Comparison of ENCODE assay signal across 22 cellular contexts in genomic region chr7:2102375-2102723, GRCh38.
DNase-seq lines count a peak whose midpoint lies in the region; ATAC-seq and TF ChIP-seq lines count a peak whose summit lies in the region.
"Had no signal": no experiment of that assay in that cellular context is flagged by ENCODE, and none has a peak within 500 bp of the region (broad histone marks: within the 10 kb centered on the region; RNA-seq: fewer than 3 reads in every experiment).

No MANE protein-coding gene starts in this region.

- peaks cover 29% of the 10 kb centered on the region for H3K4me1 ChIP-seq in CD4-positive, alpha-beta memory T cell (ENCODE audit: insufficient read depth, low read length)
- H3K4me1 ChIP-seq in trophoblast cell (ENCODE audit: control insufficient read depth in 1 of 2, insufficient read depth in 2 of 2, low read length in 2 of 2) = peaks cover 14 to 22% of the 10 kb centered on the region in 2 experiments
- H3K4me1 ChIP-seq: body of pancreas, Caco-2, colonic mucosa had no signal

- no peak overlapping the region for H3K4me3 Mint-ChIP-seq in CD4-positive, alpha-beta memory T cell
- no peak overlapping the region for H3K4me3 Mint-ChIP-seq in activated CD8-positive, alpha-beta T cell treated with anti-CD3 and anti-CD28 coated beads for 36 hours
- peak overlapping the region; percentile 26 for H3K4me3 Mint-ChIP-seq in glutamatergic neuron (ENCODE audit: unreplicated experiment)

- intact Hi-C loops in CD4-positive, alpha-beta memory T cell (cut with micrococcal nuclease) = loop anchor here (5.0 kb wide), 1 partner anchor 245 kb away; no protein-coding TSS in a partner anchor
- intact Hi-C loops in activated CD8-positive, alpha-beta T cell treated with anti-CD3 and anti-CD28 coated beads for 36 hours (cut with micrococcal nuclease) = no loop called here

- no peaks in the 10 kb centered on the region for H3K36me3 Mint-ChIP-seq in CD4-positive, alpha-beta memory T cell
- H3K36me3 Mint-ChIP-seq in activated CD8-positive, alpha-beta T cell treated with anti-CD3 and anti-CD28 coated beads for 36 hours (ENCODE audit: low read depth) = peaks cover 2% of the 10 kb centered on the region
- H3K36me3 Mint-ChIP-seq in glutamatergic neuron (ENCODE audit: unreplicated experiment) = peaks cover 6% of the 10 kb centered on the region

- H3K23ac ChIP-seq in trophoblast cell (ENCODE audit: low read length) = peak overlapping the region; percentile 50

- H3K4ac ChIP-seq in trophoblast cell (ENCODE audit: low read depth, low read length) = no peak overlapping the region

- peak overlapping the region in 4 of 7 donors; percentile 12 to 81 (median 52) for H3K27ac Mint-ChIP-seq in CD4-positive, alpha-beta memory T cell
- peak overlapping the region; percentile 43 for H3K27ac Mint-ChIP-seq in activated CD8-positive, alpha-beta T cell treated with anti-CD3 and anti-CD28 coated beads for 36 hours
- no peak overlapping the region for H3K27ac Mint-ChIP-seq in glutamatergic neuron (ENCODE audit: unreplicated experiment)

- H3K9me3 Mint-ChIP-seq in CD4-positive, alpha-beta memory T cell = peaks cover 0 to 2% (median 0%) of the 10 kb centered on the region in 8 donors
- no peaks in the 10 kb centered on the region for H3K9me3 Mint-ChIP-seq in activated CD8-positive, alpha-beta T cell treated with anti-CD3 and anti-CD28 coated beads for 36 hours
- peaks cover 19% of the 10 kb centered on the region for H3K9me3 Mint-ChIP-seq in glutamatergic neuron (ENCODE audit: unreplicated experiment)
- H3K9me3 Mint-ChIP-seq: H9 had no signal

- peaks cover 19 to 41% (median 25%) of the 10 kb centered on the region in 4 donors for H3K4me1 Mint-ChIP-seq in CD4-positive, alpha-beta memory T cell
- H3K4me1 Mint-ChIP-seq in activated CD8-positive, alpha-beta T cell treated with anti-CD3 and anti-CD28 coated beads for 36 hours (ENCODE audit: low read depth) = peaks cover 56% of the 10 kb centered on the region
- H3K4me1 Mint-ChIP-seq in glutamatergic neuron (ENCODE audit: low read depth, unreplicated experiment) = peaks cover 47% of the 10 kb centered on the region

- H3K18ac ChIP-seq in trophoblast cell (ENCODE audit: low read length) = no peak overlapping the region

- H3K27ac ChIP-seq in CD4-positive, alpha-beta memory T cell (ENCODE audit: low read depth, low read length) = no peak overlapping the region
- no peak overlapping the region for H3K27ac ChIP-seq in trophoblast cell (ENCODE audit: low read depth, low read length)
- H3K27ac ChIP-seq: body of pancreas, colonic mucosa, left lung, thyroid gland had no signal

- POLR2A ChIA-PET in CD4-positive, alpha-beta memory T cell (lab: Charles Lee; ENCODE audit: partially characterized antibody) = no interaction called here
- POLR2A ChIA-PET in activated CD8-positive, alpha-beta T cell treated with anti-CD3 and anti-CD28 coated beads for 36 hours (lab: Charles Lee) = no interaction called here

- H3K9ac ChIP-seq in trophoblast cell (ENCODE audit: low read length) = no peak overlapping the region

- no peak overlapping the region for H4K8ac ChIP-seq in trophoblast cell (ENCODE audit: low read depth, low read length)

- H4K91ac ChIP-seq in trophoblast cell (ENCODE audit: low read depth, low read length) = no peak overlapping the region

- H3K27me3 ChIP-seq in CD4-positive, alpha-beta memory T cell (ENCODE audit: insufficient read depth, low read length) = no peaks in the 10 kb centered on the region
- no peaks in the 10 kb centered on the region for H3K27me3 ChIP-seq in trophoblast cell (ENCODE audit: insufficient read depth, low read length)
- H3K27me3 ChIP-seq: body of pancreas, colonic mucosa, left lung, ovary, thyroid gland had no signal

- no peaks in the 10 kb centered on the region for H3K27me3 Mint-ChIP-seq in CD4-positive, alpha-beta memory T cell
- H3K27me3 Mint-ChIP-seq in activated CD8-positive, alpha-beta T cell treated with anti-CD3 and anti-CD28 coated beads for 36 hours = no peaks in the 10 kb centered on the region
- peaks cover 25% of the 10 kb centered on the region for H3K27me3 Mint-ChIP-seq in glutamatergic neuron (ENCODE audit: unreplicated experiment)

- no peak overlapping the region for H2BK120ac ChIP-seq in trophoblast cell (ENCODE audit: insufficient read depth, low read length, poor library complexity)

- CTCF ChIA-PET in CD4-positive, alpha-beta memory T cell (lab: Charles Lee; ENCODE audit: partially characterized antibody) = no interaction called here
- CTCF ChIA-PET in activated CD8-positive, alpha-beta T cell treated with anti-CD3 and anti-CD28 coated beads for 36 hours (lab: Charles Lee) = no interaction called here

- H4K12ac ChIP-seq in trophoblast cell (ENCODE audit: low read depth, low read length) = no peak overlapping the region

- WGBS in trophoblast cell (ENCODE audit: extremely low coverage, insufficient coverage, insufficient read length) = no CpG with 5 or more reads among the region's 7 CpGs

- peaks cover 1% of the 10 kb centered on the region for H3K79me2 ChIP-seq in trophoblast cell (ENCODE audit: control insufficient read depth, insufficient read depth, low read length, poor library complexity)

- no peak overlapping the region for H3K14ac ChIP-seq in trophoblast cell (ENCODE audit: low read length)

- H3K79me1 ChIP-seq in trophoblast cell (ENCODE audit: low read length) = peaks cover 2% of the 10 kb centered on the region

- no peaks in the 10 kb centered on the region for H3K9me3 ChIP-seq in CD4-positive, alpha-beta memory T cell (ENCODE audit: control insufficient read depth in 1 of 2, low read length in 2 of 2)
- H3K9me3 ChIP-seq in trophoblast cell (ENCODE audit: insufficient read depth, low read depth, low read length) = peaks cover 6% of the 10 kb centered on the region
- H3K9me3 ChIP-seq: body of pancreas, Caco-2, colonic mucosa, left lung, ovary, thyroid gland had no signal

- DNase-seq in CD4-positive, alpha-beta memory T cell = no peak
- DNase-seq in activated CD8-positive, alpha-beta T cell treated with anti-CD3 and anti-CD28 coated beads for 36 hours = no peak
- DNase-seq in glutamatergic neuron = no peak
- DNase-seq in trophoblast cell = no peak
- DNase-seq in SW 1271 (lab: John Stamatoyannopoulos, UW) = no peak
- DNase-seq: activated CD4-positive, alpha-beta T cell treated with anti-CD3 and anti-CD28 coated beads for 4 hours; activated naive CD4-positive, alpha-beta T cell treated with anti-CD3 and anti-CD28 coated beads, Interleukin-2, amount 50 U/mL, for 16 hours; body of pancreas; Caco-2; colonic mucosa; H9; Kasumi-1; left lung; NCI-H1048; NCI-H2029; NCI-H345; right cardiac atrium; Right ventricle myocardium superior; thyroid gland had no signal

- no peak overlapping the region for H3K4me3 ChIP-seq in CD4-positive, alpha-beta memory T cell (ENCODE audit: low read length in 2 of 2)
- H3K4me3 ChIP-seq in trophoblast cell (ENCODE audit: low read depth, low read length) = peak overlapping the region; percentile 38
- H3K4me3 ChIP-seq: body of pancreas, colonic mucosa, left lung, ovary, thyroid gland had no signal

- ATAC-seq in activated CD8-positive, alpha-beta T cell treated with anti-CD3 and anti-CD28 coated beads for 36 hours = no peak
- ATAC-seq in HG02938 (IDR thresholded peaks at IDR 0.05; ENCODE audit: unreplicated experiment) (no peak), GM19035 (IDR thresholded peaks at IDR 0.05; ENCODE audit: unreplicated experiment) (no peak)
- ATAC-seq: body of pancreas, left lung, right cardiac atrium had no signal

- H2BK5ac ChIP-seq in trophoblast cell (ENCODE audit: low read depth, low read length, poor library complexity) = no peak overlapping the region

- no peak for TF ChIP-seq CTCF in activated CD8-positive, alpha-beta T cell treated with anti-CD3 and anti-CD28 coated beads for 36 hours (IDR thresholded peaks at IDR 0.05)
- TF ChIP-seq CTCF in glutamatergic neuron (IDR thresholded peaks at IDR 0.05; ENCODE audit: partially characterized antibody, unreplicated experiment) = no peak

- no peak overlapping the region for H3K4me2 ChIP-seq in trophoblast cell (ENCODE audit: low read length)

- H2BK12ac ChIP-seq in trophoblast cell (ENCODE audit: low read length) = no peak overlapping the region

- H2AK5ac ChIP-seq in trophoblast cell (ENCODE audit: low read length) = no peak overlapping the region

- H3K36me3 ChIP-seq in CD4-positive, alpha-beta memory T cell (ENCODE audit: insufficient read depth, low read length) = no peaks in the 10 kb centered on the region
- H3K36me3 ChIP-seq in trophoblast cell (ENCODE audit: control insufficient read depth in 1 of 2, insufficient read depth in 2 of 2, low read length in 2 of 2) = peaks cover 0 to 3% of the 10 kb centered on the region in 2 experiments
- H3K36me3 ChIP-seq: colonic mucosa, ovary, thyroid gland had no signal

- no peak overlapping the region for H2AFZ ChIP-seq in trophoblast cell (ENCODE audit: insufficient read depth, low read length, poor library complexity)
